ENCODE assay signal across 1 cellular context in the genomic region with DNA sequence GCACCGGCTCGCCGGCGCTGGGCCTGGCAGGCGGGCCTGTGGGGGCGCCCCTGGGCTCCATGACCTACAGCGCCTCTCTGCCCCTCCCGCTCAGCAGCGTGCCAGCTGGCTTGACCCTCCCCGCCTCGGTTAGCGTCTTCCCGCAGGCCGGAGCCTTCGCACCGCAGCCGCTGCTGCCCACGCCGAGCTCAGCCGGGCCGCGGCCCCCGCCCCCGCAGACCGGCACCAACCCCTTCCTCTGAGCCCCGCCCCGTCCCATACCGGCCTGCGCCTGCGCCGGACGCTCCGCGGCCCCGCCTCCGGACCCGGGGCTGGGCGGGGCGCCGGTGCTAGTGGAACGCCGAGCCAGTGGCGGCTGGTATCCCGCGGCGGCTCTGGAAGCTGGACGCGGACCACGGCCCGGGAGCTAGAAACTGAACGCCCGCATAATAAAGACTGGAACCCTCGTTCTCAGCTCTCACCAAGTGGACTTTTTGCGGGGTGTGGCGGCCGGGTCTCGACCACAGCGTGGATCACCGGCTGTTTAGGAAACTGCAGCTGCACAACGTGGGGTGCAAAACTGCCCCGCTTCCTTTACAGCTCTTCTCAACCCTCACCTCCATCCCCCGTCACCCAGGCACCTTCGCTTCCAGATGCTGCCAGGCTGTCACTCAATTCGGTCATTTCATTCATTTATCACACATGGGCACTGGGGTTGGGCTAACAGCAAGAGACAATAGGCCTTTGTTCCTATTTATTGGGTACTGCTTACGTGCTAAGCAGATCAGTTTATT.
TF ChIP-seq lines count a peak whose summit lies in the region.

No MANE protein-coding gene starts in this region.

TF ChIP-seq in HepG2, 621 proteins besides CTCF, POLR2A, EP300 and RAD21 (continued from another document and continues in another):
- TF ChIP-seq ISL2 (CRISPR knock-in tag; IDR thresholded peaks at IDR 0.05): no peak; the same call in 1 of the 2 replicates
- peak; percentile 91 for TF ChIP-seq HOXA5 (CRISPR knock-in tag; IDR thresholded peaks at IDR 0.05)
- peak; percentile 19; the same call in 1 of the 2 replicates for TF ChIP-seq ZNF629 (CRISPR knock-in tag; conservative IDR thresholded peaks at IDR 0.05)
- TF ChIP-seq ONECUT2 (CRISPR knock-in tag; IDR thresholded peaks at IDR 0.05): no peak
- peak; percentile 86; the same call in 1 of the 2 replicates for TF ChIP-seq YEATS4 (CRISPR knock-in tag; IDR thresholded peaks at IDR 0.05; ENCODE audit: borderline replicate concordance)
- TF ChIP-seq ZNF792 (CRISPR knock-in tag; IDR thresholded peaks at IDR 0.05): peak; percentile 58
- TF ChIP-seq ZNF546 (CRISPR knock-in tag; conservative IDR thresholded peaks at IDR 0.05): peak; percentile 89
- 0 out of 2 replicates have a peak, but pooled peaks have one; percentile 10 for TF ChIP-seq ZC3H4 (CRISPR knock-in tag; IDR thresholded peaks at IDR 0.05; ENCODE audit: borderline replicate concordance)
- peak; percentile 87 for TF ChIP-seq ZNF678 (CRISPR knock-in tag; IDR thresholded peaks at IDR 0.05)
- peak; percentile 69; the same call in 1 of the 2 replicates for TF ChIP-seq ZNF253 (CRISPR knock-in tag; IDR thresholded peaks at IDR 0.05; ENCODE audit: borderline replicate concordance)
- TF ChIP-seq MLLT10 (CRISPR knock-in tag; IDR thresholded peaks at IDR 0.05): no peak
- 0 out of 2 replicates have a peak, but pooled peaks have one; percentile 75 for TF ChIP-seq MEIS2 (CRISPR knock-in tag; IDR thresholded peaks at IDR 0.05)
- no peak for TF ChIP-seq TEF (CRISPR knock-in tag; IDR thresholded peaks at IDR 0.05)
- TF ChIP-seq SRSF9 (IDR thresholded peaks at IDR 0.05; ENCODE audit: borderline replicate concordance, insufficient read depth, low read depth, low read length, poor library complexity, severe bottlenecking): no peak
- no peak for TF ChIP-seq ZNF512 (CRISPR knock-in tag; IDR thresholded peaks at IDR 0.05)
- TF ChIP-seq ARID3A (IDR thresholded peaks at IDR 0.05; ENCODE audit: low read depth, low read length): peak; percentile 10
- TF ChIP-seq, protein P1, sequence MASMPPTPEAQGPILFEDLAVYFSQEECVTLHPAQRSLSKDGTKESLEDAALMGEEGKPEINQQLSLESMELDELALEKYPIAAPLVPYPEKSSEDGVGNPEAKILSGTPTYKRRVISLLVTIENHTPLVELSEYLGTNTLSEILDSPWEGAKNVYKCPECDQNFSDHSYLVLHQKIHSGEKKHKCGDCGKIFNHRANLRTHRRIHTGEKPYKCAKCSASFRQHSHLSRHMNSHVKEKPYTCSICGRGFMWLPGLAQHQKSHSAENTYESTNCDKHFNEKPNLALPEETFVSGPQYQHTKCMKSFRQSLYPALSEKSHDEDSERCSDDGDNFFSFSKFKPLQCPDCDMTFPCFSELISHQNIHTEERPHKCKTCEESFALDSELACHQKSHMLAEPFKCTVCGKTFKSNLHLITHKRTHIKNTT (CRISPR knock-in tag; IDR thresholded peaks at IDR 0.05): no peak
- TF ChIP-seq NFRKB (IDR thresholded peaks at IDR 0.05): no peak
- no peak; the same call in 1 of the 2 replicates for TF ChIP-seq ZNF232 (CRISPR knock-in tag; IDR thresholded peaks at IDR 0.05; ENCODE audit: borderline replicate concordance)
- peak; percentile 50; the same call in 1 of the 2 replicates for TF ChIP-seq CCDC6 (CRISPR knock-in tag; IDR thresholded peaks at IDR 0.05)
- TF ChIP-seq ARHGAP35 (CRISPR knock-in tag; IDR thresholded peaks at IDR 0.05; ENCODE audit: borderline replicate concordance): peak; percentile 22; the same call in 1 of the 2 replicates
- TF ChIP-seq ZNF24 (IDR thresholded peaks at IDR 0.05): no peak
- peak; percentile 94 for TF ChIP-seq MAX (IDR thresholded peaks at IDR 0.05)
- TF ChIP-seq ZNF264 (CRISPR knock-in tag; IDR thresholded peaks at IDR 0.05): 0 out of 2 replicates have a peak, but pooled peaks have one; percentile 46
- 0 out of 2 replicates have a peak, but pooled peaks have one; percentile 55 for TF ChIP-seq ZNF160 (CRISPR knock-in tag; IDR thresholded peaks at IDR 0.05)
- TF ChIP-seq POGK (CRISPR knock-in tag; conservative IDR thresholded peaks at IDR 0.05): peak; percentile 97
- 0 out of 2 replicates have a peak, but pooled peaks have one; percentile 8 for TF ChIP-seq THAP11 (CRISPR knock-in tag; IDR thresholded peaks at IDR 0.05)
- TF ChIP-seq MXI1 (IDR thresholded peaks at IDR 0.05; ENCODE audit: borderline replicate concordance, low read depth, low read length): peak; percentile 34; the same call in 1 of the 3 replicates
- no peak for TF ChIP-seq ATF7 (IDR thresholded peaks at IDR 0.05)
- no peak for TF ChIP-seq ATF7 (CRISPR knock-in tag; IDR thresholded peaks at IDR 0.05)
- TF ChIP-seq GPN1 (CRISPR knock-in tag; IDR thresholded peaks at IDR 0.05; ENCODE audit: borderline replicate concordance): no peak; the same call in 1 of the 2 replicates
- no peak for TF ChIP-seq SNRNP70 (IDR thresholded peaks at IDR 0.05; ENCODE audit: low read depth, low read length)
- TF ChIP-seq ZMAT3 (CRISPR knock-in tag; conservative IDR thresholded peaks at IDR 0.05): peak; percentile 93; the same call in 1 of the 2 replicates
- peak; percentile 50 for TF ChIP-seq PHF5A (CRISPR knock-in tag; IDR thresholded peaks at IDR 0.05; ENCODE audit: low read depth, unreplicated experiment)
- no peak for TF ChIP-seq ZNF543 (CRISPR knock-in tag; IDR thresholded peaks at IDR 0.05)
- peak; percentile 22; the same call in 1 of the 2 replicates for TF ChIP-seq SOX5 (CRISPR knock-in tag; IDR thresholded peaks at IDR 0.05; ENCODE audit: borderline replicate concordance)
- TF ChIP-seq ZNF205 (CRISPR knock-in tag; IDR thresholded peaks at IDR 0.05): peak; percentile 42; the same call in 1 of the 2 replicates
- 0 out of 2 replicates have a peak, but pooled peaks have one; percentile 41 for TF ChIP-seq ZBTB44 (CRISPR knock-in tag; IDR thresholded peaks at IDR 0.05)
- TF ChIP-seq, protein P2, sequence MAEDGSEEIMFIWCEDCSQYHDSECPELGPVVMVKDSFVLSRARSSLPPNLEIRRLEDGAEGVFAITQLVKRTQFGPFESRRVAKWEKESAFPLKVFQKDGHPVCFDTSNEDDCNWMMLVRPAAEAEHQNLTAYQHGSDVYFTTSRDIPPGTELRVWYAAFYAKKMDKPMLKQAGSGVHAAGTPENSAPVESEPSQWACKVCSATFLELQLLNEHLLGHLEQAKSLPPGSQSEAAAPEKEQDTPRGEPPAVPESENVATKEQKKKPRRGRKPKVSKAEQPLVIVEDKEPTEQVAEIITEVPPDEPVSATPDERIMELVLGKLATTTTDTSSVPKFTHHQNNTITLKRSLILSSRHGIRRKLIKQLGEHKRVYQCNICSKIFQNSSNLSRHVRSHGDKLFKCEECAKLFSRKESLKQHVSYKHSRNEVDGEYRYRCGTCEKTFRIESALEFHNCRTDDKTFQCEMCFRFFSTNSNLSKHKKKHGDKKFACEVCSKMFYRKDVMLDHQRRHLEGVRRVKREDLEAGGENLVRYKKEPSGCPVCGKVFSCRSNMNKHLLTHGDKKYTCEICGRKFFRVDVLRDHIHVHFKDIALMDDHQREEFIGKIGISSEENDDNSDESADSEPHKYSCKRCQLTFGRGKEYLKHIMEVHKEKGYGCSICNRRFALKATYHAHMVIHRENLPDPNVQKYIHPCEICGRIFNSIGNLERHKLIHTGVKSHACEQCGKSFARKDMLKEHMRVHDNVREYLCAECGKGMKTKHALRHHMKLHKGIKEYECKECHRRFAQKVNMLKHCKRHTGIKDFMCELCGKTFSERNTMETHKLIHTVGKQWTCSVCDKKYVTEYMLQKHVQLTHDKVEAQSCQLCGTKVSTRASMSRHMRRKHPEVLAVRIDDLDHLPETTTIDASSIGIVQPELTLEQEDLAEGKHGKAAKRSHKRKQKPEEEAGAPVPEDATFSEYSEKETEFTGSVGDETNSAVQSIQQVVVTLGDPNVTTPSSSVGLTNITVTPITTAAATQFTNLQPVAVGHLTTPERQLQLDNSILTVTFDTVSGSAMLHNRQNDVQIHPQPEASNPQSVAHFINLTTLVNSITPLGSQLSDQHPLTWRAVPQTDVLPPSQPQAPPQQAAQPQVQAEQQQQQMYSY (CRISPR knock-in tag; IDR thresholded peaks at IDR 0.05): peak; percentile 83
- TF ChIP-seq ZNF124 (CRISPR knock-in tag; IDR thresholded peaks at IDR 0.05): 0 out of 2 replicates have a peak, but pooled peaks have one; percentile 32
- TF ChIP-seq, protein P3, sequence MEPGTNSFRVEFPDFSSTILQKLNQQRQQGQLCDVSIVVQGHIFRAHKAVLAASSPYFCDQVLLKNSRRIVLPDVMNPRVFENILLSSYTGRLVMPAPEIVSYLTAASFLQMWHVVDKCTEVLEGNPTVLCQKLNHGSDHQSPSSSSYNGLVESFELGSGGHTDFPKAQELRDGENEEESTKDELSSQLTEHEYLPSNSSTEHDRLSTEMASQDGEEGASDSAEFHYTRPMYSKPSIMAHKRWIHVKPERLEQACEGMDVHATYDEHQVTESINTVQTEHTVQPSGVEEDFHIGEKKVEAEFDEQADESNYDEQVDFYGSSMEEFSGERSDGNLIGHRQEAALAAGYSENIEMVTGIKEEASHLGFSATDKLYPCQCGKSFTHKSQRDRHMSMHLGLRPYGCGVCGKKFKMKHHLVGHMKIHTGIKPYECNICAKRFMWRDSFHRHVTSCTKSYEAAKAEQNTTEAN (CRISPR knock-in tag; conservative IDR thresholded peaks at IDR 0.05): peak; percentile 73; the same call in 1 of the 2 replicates
- TF ChIP-seq ZNF547 (CRISPR knock-in tag; IDR thresholded peaks at IDR 0.05): peak; percentile 87
- peak; percentile 93 for TF ChIP-seq RBFOX2 (IDR thresholded peaks at IDR 0.05; ENCODE audit: low read depth, low read length)
- peak; percentile 81; the same call in 1 of the 2 replicates for TF ChIP-seq ZNF891 (CRISPR knock-in tag; IDR thresholded peaks at IDR 0.05)
- TF ChIP-seq ZFY (CRISPR knock-in tag; IDR thresholded peaks at IDR 0.05): peak; percentile 96
- no peak; the same call in 1 of the 2 replicates for TF ChIP-seq ELF1 (CRISPR knock-in tag; IDR thresholded peaks at IDR 0.05)
- TF ChIP-seq NCOA2 (CRISPR knock-in tag; IDR thresholded peaks at IDR 0.05): no peak
- peak; percentile 45; the same call in 1 of the 2 replicates for TF ChIP-seq MXD3 (CRISPR knock-in tag; IDR thresholded peaks at IDR 0.05)
- no peak for TF ChIP-seq EZH2 (conservative IDR thresholded peaks at IDR 0.05; ENCODE audit: low read depth, low read length)
- TF ChIP-seq HNRNPLL (IDR thresholded peaks at IDR 0.05; ENCODE audit: low read depth, low read length, poor library complexity, severe bottlenecking): peak; percentile 69
- peak; percentile 88; the same call in 1 of the 2 replicates for TF ChIP-seq ZNF672 (CRISPR knock-in tag; IDR thresholded peaks at IDR 0.05)
